Comparison of ENCODE assay signal across 19 cellular contexts in genomic region chr14:57846631-57847030, GRCh38. TPM values are rescaled to one million over a fixed set of nuclear protein-coding genes. Genes with fewer than 3 reads are reported as not detected.
"Had no signal": no experiment of that assay in that cellular context is flagged by ENCODE, and none has a peak within 500 bp of the region (broad histone marks: within the 10 kb centered on the region; RNA-seq: fewer than 3 reads in every experiment).

No MANE protein-coding gene starts in this region.

- ATAC-seq: activated T-cell treated with anti-CD3 and anti-CD28 coated beads, Interleukin-2, amount 50 U/mL, for 72 hours; mucosa of descending colon; natural killer cell had no signal

- H3K4me3 Mint-ChIP-seq: activated CD4-positive, alpha-beta memory T cell treated with anti-CD3 and anti-CD28 coated beads for 36 hours; activated naive CD8-positive, alpha-beta T cell treated with anti-CD3 and anti-CD28 coated beads, Interleukin-2, amount 10 ng/mL, durations not matched to agents 7 days and 5 days; activated T-cell treated with anti-CD3 and anti-CD28 coated beads, Interleukin-2, amount 50 U/mL, for 72 hours; natural killer cell; stimulated activated naive CD8-positive, alpha-beta T cell treated with anti-CD3 and anti-CD28 coated beads, Interleukin-15, Interleukin-2, amounts not matched to agents 100 ng/mL and 50 ng/mL, for 24 hours had no signal

- H3K4me1 Mint-ChIP-seq: activated naive CD8-positive, alpha-beta T cell treated with anti-CD3 and anti-CD28 coated beads, Interleukin-2, amount 10 ng/mL, durations not matched to agents 7 days and 5 days; natural killer cell had no signal

- H3K27ac Mint-ChIP-seq: activated CD4-positive, alpha-beta memory T cell treated with anti-CD3 and anti-CD28 coated beads for 36 hours; activated naive CD8-positive, alpha-beta T cell treated with anti-CD3 and anti-CD28 coated beads, Interleukin-2, amount 10 ng/mL, durations not matched to agents 7 days and 5 days; activated T-cell treated with anti-CD3 and anti-CD28 coated beads, Interleukin-2, amount 50 U/mL, for 72 hours; natural killer cell; stimulated activated naive CD8-positive, alpha-beta T cell treated with anti-CD3 and anti-CD28 coated beads, Interleukin-15, Interleukin-2, amounts not matched to agents 100 ng/mL and 50 ng/mL, for 24 hours had no signal

- H3K27me3 Mint-ChIP-seq: activated CD4-positive, alpha-beta memory T cell treated with anti-CD3 and anti-CD28 coated beads for 36 hours; activated naive CD8-positive, alpha-beta T cell treated with anti-CD3 and anti-CD28 coated beads, Interleukin-2, amount 10 ng/mL, durations not matched to agents 7 days and 5 days had no signal

- DNase-seq: activated CD4-positive, alpha-beta memory T cell treated with anti-CD3 and anti-CD28 coated beads for 36 hours; activated CD4-positive, CD25-positive, alpha-beta regulatory T cell treated with anti-CD3 and anti-CD28 coated beads, Interleukin-2, amount 50 U/mL, for 72 hours; activated naive CD8-positive, alpha-beta T cell treated with anti-CD3 and anti-CD28 coated beads, Interleukin-2, amount 10 ng/mL, durations not matched to agents 7 days and 5 days; activated T-cell treated with anti-CD3 and anti-CD28 coated beads, Interleukin-2, amount 50 U/mL, for 72 hours; colonic mucosa; effector CD4-positive, alpha-beta T cell; mucosa of descending colon; natural killer cell; nucleus accumbens; stimulated activated CD4-positive, alpha-beta T cell treated with anti-CD3 and anti-CD28 coated beads, Interleukin-2, amount 100 ng/mL, for 48 hours; stimulated activated CD8-positive, alpha-beta memory T cell treated with anti-CD3 and anti-CD28 coated beads, Interleukin-4, amount 100 ng/mL, for 48 hours; uterus had no signal

- H3K4me1 ChIP-seq: colonic mucosa, prostate gland, uterus had no signal

- H3K27ac ChIP-seq: cardiac muscle cell, colonic mucosa, prostate gland had no signal

- H3K36me3 Mint-ChIP-seq: activated CD4-positive, alpha-beta memory T cell treated with anti-CD3 and anti-CD28 coated beads for 36 hours; activated naive CD8-positive, alpha-beta T cell treated with anti-CD3 and anti-CD28 coated beads, Interleukin-2, amount 10 ng/mL, durations not matched to agents 7 days and 5 days; natural killer cell had no signal

- H3K27me3 ChIP-seq: colonic mucosa, uterus had no signal

- H3K9me3 Mint-ChIP-seq: activated CD4-positive, alpha-beta memory T cell treated with anti-CD3 and anti-CD28 coated beads for 36 hours; activated naive CD8-positive, alpha-beta T cell treated with anti-CD3 and anti-CD28 coated beads, Interleukin-2, amount 10 ng/mL, durations not matched to agents 7 days and 5 days; activated T-cell treated with anti-CD3 and anti-CD28 coated beads, Interleukin-2, amount 50 U/mL, for 72 hours; stimulated activated naive CD8-positive, alpha-beta T cell treated with anti-CD3 and anti-CD28 coated beads, Interleukin-15, Interleukin-2, amounts not matched to agents 100 ng/mL and 50 ng/mL, for 24 hours had no signal

- FAIRE-seq: endothelial cell of umbilical vein had no signal

- H3K9me3 ChIP-seq: colonic mucosa, mucosa of descending colon, prostate gland, uterus had no signal

- H3K36me3 ChIP-seq: cardiac muscle cell, colonic mucosa, prostate gland, uterus had no signal

- H3K4me3 ChIP-seq: cardiac muscle cell, colonic mucosa, mucosa of descending colon, prostate gland, uterus had no signal

RNA-seq across cellular contexts. Expression of gene SLC35F4, which starts 19.3 kb away (rescaled TPM):
- total RNA-seq: activated CD4-positive, alpha-beta memory T cell treated with anti-CD3 and anti-CD28 coated beads for 36 hours; activated naive CD8-positive, alpha-beta T cell treated with anti-CD3 and anti-CD28 coated beads, Interleukin-2, amount 10 ng/mL, durations not matched to agents 7 days and 5 days; activated T-cell treated with anti-CD3 and anti-CD28 coated beads, Interleukin-2, amount 50 U/mL, for 72 hours; cardiac muscle cell; colonic mucosa; endothelial cell of umbilical vein; lung microvascular endothelial cell; mucosa of descending colon; natural killer cell; T-helper 2 cell treated with Interferon-gamma antibody and Interleukin-4, amounts not matched to agents 100 ng/mL and 5 ng/mL, for 36 hours had no signal
- polyA plus RNA-seq: endothelial cell of umbilical vein, thymus had no signal
